In the genomic region with DNA sequence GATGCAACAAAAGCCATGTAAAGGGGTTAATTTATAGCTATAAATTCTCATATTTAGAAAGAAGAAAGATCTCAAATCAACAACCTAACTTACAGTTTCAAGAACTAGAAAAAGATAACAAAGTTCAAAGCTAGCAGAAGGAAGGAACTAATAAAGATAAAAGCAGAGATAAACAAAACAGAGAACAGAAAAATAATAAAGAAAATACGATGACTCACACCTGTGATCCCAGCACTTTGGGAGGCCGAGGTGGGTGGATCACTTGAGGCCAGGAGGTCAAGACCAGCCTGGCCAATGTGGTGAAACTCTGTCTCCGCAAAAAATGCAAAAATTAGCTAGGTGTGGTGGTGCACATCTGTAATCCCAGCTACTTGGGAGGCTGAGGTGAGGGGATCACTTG, we compare ENCODE assay signal across 27 cellular contexts. TPM values are rescaled to one million over a fixed set of nuclear protein-coding genes. Genes with fewer than 3 reads are reported as not detected.
"Had no signal": no experiment of that assay in that cellular context is flagged by ENCODE, and none has a peak within 500 bp of the region (broad histone marks: within the 10 kb centered on the region; RNA-seq: fewer than 3 reads in every experiment).

No MANE protein-coding gene starts in this region.

- H3K4me1 ChIP-seq: left lung, pancreas, prostate gland, testis, thyroid gland, upper lobe of right lung had no signal

- H3K27ac ChIP-seq: left lung, lower lobe of right lung, pancreas, prostate gland, skin epidermis, stomach, testis, thyroid gland, transverse colon, upper lobe of right lung had no signal

- DNase-seq: immature natural killer cell; kidney; left colon; left lung; lower lobe of right lung; mammary epithelial cell; mesenchymal stem cell; naive thymus-derived CD8-positive, alpha-beta T cell; nucleus accumbens; pancreas; posterior cingulate gyrus; retina; right cardiac atrium; stimulated activated CD4-positive, alpha-beta T cell treated with anti-CD3 and anti-CD28 coated beads, Interleukin-12 subunit alpha, Interleukin-12 subunit beta, amount 100 ng/mL, for 4 hours; stimulated activated CD4-positive, alpha-beta T cell treated with anti-CD3 and anti-CD28 coated beads, Interleukin-15, amount 100 ng/mL, for 24 hours; stimulated activated CD4-positive, alpha-beta T cell treated with anti-CD3 and anti-CD28 coated beads, Interleukin-2, amount 100 ng/mL, for 24 hours; stimulated activated CD4-positive, alpha-beta T cell treated with anti-CD3 and anti-CD28 coated beads, Interleukin-4, amount 100 ng/mL, for 1 hour; stimulated activated naive B cell treated with anti-CD40 and anti-IgM and Interleukin-4, amounts not matched to agents 10 μg/mL and 1 μg/mL and 100 μg/mL, for 72 hours; stimulated activated naive CD8-positive, alpha-beta T cell treated with anti-CD3 and anti-CD28 coated beads, Interleukin-15, Interleukin-2, amounts not matched to agents 100 U/mL and 50 U/mL, for 24 hours; stomach; testis; thyroid gland; transverse colon; upper lobe of right lung had no signal

- ATAC-seq: left colon; left lung; lower lobe of right lung; naive thymus-derived CD8-positive, alpha-beta T cell; pancreas; right cardiac atrium; sciatic nerve; stimulated activated naive B cell treated with anti-CD40 and anti-IgM and Interleukin-4, amounts not matched to agents 10 μg/mL and 1 μg/mL and 100 μg/mL, for 72 hours; stimulated activated naive CD8-positive, alpha-beta T cell treated with anti-CD3 and anti-CD28 coated beads, Interleukin-15, Interleukin-2, amounts not matched to agents 100 U/mL and 50 U/mL, for 24 hours; upper lobe of right lung had no signal

- H3K27me3 ChIP-seq: testis, thyroid gland had no signal

- H3K9me3 ChIP-seq: left lung, lower lobe of right lung, pancreas, prostate gland, stomach, testis, thyroid gland, transverse colon, upper lobe of right lung had no signal

- H3K36me3 ChIP-seq: left lung, lower lobe of right lung, pancreas, prostate gland, stomach, thyroid gland, transverse colon, upper lobe of right lung had no signal

- H3K4me3 ChIP-seq: left lung, lower lobe of right lung, pancreas, prostate gland, skin epidermis, stomach, testis, thyroid gland, transverse colon, upper lobe of right lung had no signal

RNA-seq across cellular contexts. Expression of a gene that starts 31.5 kb away (rescaled TPM):
- polyA plus RNA-seq: immature natural killer cell had no signal
